1 cellular context compared by ENCODE assay signal in the genomic region with DNA sequence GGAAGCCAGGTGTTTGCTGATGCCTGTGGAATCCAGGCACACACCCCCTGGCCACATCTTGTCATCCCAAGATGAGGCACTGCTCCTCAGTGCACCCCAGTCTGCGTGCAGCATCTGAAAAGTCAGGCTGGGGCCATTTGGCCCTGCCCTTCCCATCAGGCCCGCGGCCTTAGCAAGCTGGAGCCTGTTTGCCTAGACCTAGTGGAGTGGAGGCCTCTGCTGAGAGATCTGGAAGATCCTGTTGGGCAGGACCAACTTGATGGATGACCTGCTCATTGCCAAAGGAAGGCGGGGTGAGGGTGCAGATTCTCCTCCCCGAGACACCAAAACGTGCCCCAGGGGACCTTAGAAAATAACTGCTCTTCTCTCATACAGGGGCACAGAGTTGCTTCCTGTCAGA.
TF ChIP-seq lines count a peak whose summit lies in the region.

No MANE protein-coding gene starts in this region.

TF ChIP-seq in H1, 55 proteins besides CTCF, POLR2A, EP300 and RAD21:
- TF ChIP-seq KDM5A (IDR thresholded peaks at IDR 0.05; ENCODE audit: low read length), result no peak
- TF ChIP-seq, protein P1, sequence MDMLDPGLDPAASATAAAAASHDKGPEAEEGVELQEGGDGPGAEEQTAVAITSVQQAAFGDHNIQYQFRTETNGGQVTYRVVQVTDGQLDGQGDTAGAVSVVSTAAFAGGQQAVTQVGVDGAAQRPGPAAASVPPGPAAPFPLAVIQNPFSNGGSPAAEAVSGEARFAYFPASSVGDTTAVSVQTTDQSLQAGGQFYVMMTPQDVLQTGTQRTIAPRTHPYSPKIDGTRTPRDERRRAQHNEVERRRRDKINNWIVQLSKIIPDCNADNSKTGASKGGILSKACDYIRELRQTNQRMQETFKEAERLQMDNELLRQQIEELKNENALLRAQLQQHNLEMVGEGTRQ (IDR thresholded peaks at IDR 0.05; ENCODE audit: low read length), result no peak
- no peak for TF ChIP-seq KDM4A (IDR thresholded peaks at IDR 0.05; ENCODE audit: low read depth, low read length, severe bottlenecking)
- TF ChIP-seq EGR1 (IDR thresholded peaks at IDR 0.05; ENCODE audit: borderline replicate concordance, low read depth, low read length), result no peak
- no peak for TF ChIP-seq SIN3A (conservative IDR thresholded peaks at IDR 0.05 in 1 of 2, IDR thresholded peaks at IDR 0.05 in 1 of 2; ENCODE audit: low read depth in 1 of 2, low read length in 2 of 2)
- TF ChIP-seq CBX5 (IDR thresholded peaks at IDR 0.05; ENCODE audit: low read depth, low read length), result no peak
- no peak for TF ChIP-seq SUZ12 (IDR thresholded peaks at IDR 0.05; ENCODE audit: low read length)
- TF ChIP-seq CHD1 (IDR thresholded peaks at IDR 0.05; ENCODE audit: low read depth, low read length), result no peak
- no peak for TF ChIP-seq KDM1A (IDR thresholded peaks at IDR 0.05; ENCODE audit: borderline replicate concordance, low read length)
- no peak for TF ChIP-seq FOSL1 (IDR thresholded peaks at IDR 0.05; ENCODE audit: insufficient read depth, low read depth, low read length)
- no peak for TF ChIP-seq SP2 (IDR thresholded peaks at IDR 0.05; ENCODE audit: low read length)
- TF ChIP-seq POU5F1 (IDR thresholded peaks at IDR 0.05; ENCODE audit: low read depth, low read length), result no peak
- no peak for TF ChIP-seq SP1 (IDR thresholded peaks at IDR 0.05; ENCODE audit: low read depth, low read length)
- no peak for TF ChIP-seq BRCA1 (IDR thresholded peaks at IDR 0.05; ENCODE audit: low read depth, low read length)
- TF ChIP-seq TEAD4 (IDR thresholded peaks at IDR 0.05; ENCODE audit: low read depth, low read length), result no peak
- no peak for TF ChIP-seq CTBP2 (IDR thresholded peaks at IDR 0.05; ENCODE audit: borderline replicate concordance, insufficient read depth, insufficient read length, low read length)
